Comparison of ENCODE assay signal across 15 cellular contexts in the genomic region with DNA sequence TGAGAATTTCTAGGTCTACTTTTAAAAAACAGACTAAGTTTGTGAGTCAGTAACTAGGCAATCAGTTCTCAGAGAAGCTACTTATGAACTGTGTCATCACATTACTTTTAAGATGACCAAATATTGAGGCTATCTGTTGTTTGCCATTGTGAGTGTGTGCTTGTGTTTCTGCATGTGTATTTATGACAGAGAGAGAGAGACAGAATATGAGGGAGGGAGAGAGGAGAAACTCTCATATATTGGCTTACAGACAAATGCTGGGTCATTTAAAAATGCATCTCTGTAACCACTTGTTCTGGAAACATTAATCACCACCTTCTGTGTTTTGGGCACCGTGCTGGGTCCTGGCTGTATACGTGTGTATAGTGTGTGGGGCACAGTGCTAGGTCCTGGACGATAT.
DNase-seq lines count a peak whose midpoint lies in the region; ATAC-seq and TF ChIP-seq lines count a peak whose summit lies in the region.
"Had no signal": no experiment of that assay in that cellular context is flagged by ENCODE, and none has a peak within 500 bp of the region (broad histone marks: within the 10 kb centered on the region; RNA-seq: fewer than 3 reads in every experiment).

No MANE protein-coding gene starts in this region.

- WGBS in smooth muscle cell (ENCODE audit: low lambda C conversion rate): 73% methylated on average over 3 of the region's 3 CpGs

- H2AFZ ChIP-seq in smooth muscle cell (ENCODE audit: low read depth): peak overlapping the region; percentile 82

- H3K79me2 ChIP-seq in smooth muscle cell (ENCODE audit: low read depth): no peaks in the 10 kb centered on the region

- H3K9ac ChIP-seq in smooth muscle cell (ENCODE audit: low read depth): peak overlapping the region; percentile 68

- peak overlapping the region; percentile 82 for H3K27ac ChIP-seq in smooth muscle cell (ENCODE audit: low read depth)
- H3K27ac ChIP-seq: adrenal gland, left ventricle myocardium inferior had no signal

- no peaks in the 10 kb centered on the region for H4K20me1 ChIP-seq in smooth muscle cell (ENCODE audit: low read depth)

- H3K4me2 ChIP-seq in smooth muscle cell: peak overlapping the region; percentile 68

- H3K36me3 ChIP-seq in smooth muscle cell (ENCODE audit: low read depth): no peaks in the 10 kb centered on the region
- H3K36me3 ChIP-seq: adrenal gland, left ventricle myocardium inferior, MG63 had no signal

- no peaks in the 10 kb centered on the region for H3K9me3 ChIP-seq in smooth muscle cell (replicated peaks; ENCODE audit: low read depth)
- H3K9me3 ChIP-seq: adrenal gland, MG63 had no signal

- DNase-seq in GM04504 (ENCODE audit: low read depth): peak; percentile 72
- peak; percentile 47 for DNase-seq in amniotic epithelial cell (ENCODE audit: low read depth)
- DNase-seq in fibroblast of the aortic adventitia (ENCODE audit: low read depth): peak; percentile 39
- no peak for DNase-seq in smooth muscle cell (lab: John Stamatoyannopoulos, UW; ENCODE audit: unreplicated experiment)
- DNase-seq in MV-4-11 (lab: John Stamatoyannopoulos, UW): no peak
- DNase-seq in hippocampal formation (lab: John Stamatoyannopoulos, UW): no peak
- DNase-seq: activated CD4-positive, alpha-beta T cell treated with anti-CD3 and anti-CD28 coated beads, Interleukin-2, amount 50 U/mL, for 48 hours; activated T-cell treated with anti-CD3 and anti-CD28 coated beads, Interleukin-2, amount 50 U/mL, for 4 hours; adrenal gland; left ventricle myocardium inferior; MG63; NCI-H2029 treated with DMSO at 0.1 percent for 48 hours; NCI-H526 had no signal

- ATAC-seq in HG02623 (IDR thresholded peaks at IDR 0.05; ENCODE audit: unreplicated experiment): no peak
- ATAC-seq in HG03159 (IDR thresholded peaks at IDR 0.05; ENCODE audit: unreplicated experiment): no peak
- ATAC-seq: activated T-cell treated with anti-CD3 and anti-CD28 coated beads, Interleukin-2, amount 50 U/mL, for 4 hours had no signal

- no peak overlapping the region for H3K4me3 ChIP-seq in fibroblast of the aortic adventitia (ENCODE audit: low read depth, low read length)
- H3K4me3 ChIP-seq in smooth muscle cell: peak overlapping the region; percentile 26
- H3K4me3 ChIP-seq: adrenal gland, left ventricle myocardium inferior, MG63 had no signal

- no peaks in the 10 kb centered on the region for H3K4me1 ChIP-seq in smooth muscle cell (ENCODE audit: low read depth)
- H3K4me1 ChIP-seq: adrenal gland, left ventricle myocardium inferior had no signal

- H3K27me3 ChIP-seq in smooth muscle cell (ENCODE audit: low read depth): no peaks in the 10 kb centered on the region
- H3K27me3 ChIP-seq: adrenal gland, MG63 had no signal

- TF ChIP-seq CTCF in fibroblast of the aortic adventitia (IDR thresholded peaks at IDR 0.05; ENCODE audit: insufficient read depth, low read length) (no peak), smooth muscle cell (IDR thresholded peaks at IDR 0.05; ENCODE audit: borderline replicate concordance, insufficient read depth, poor library complexity, severe bottlenecking) (no peak)

- H3F3A ChIP-seq in smooth muscle cell (ENCODE audit: low read depth): peaks cover 5% of the 10 kb centered on the region

Comparison
In these comparisons a context has a peak if more than half of its experiments do, and no peak if none do; other contexts are left out.
1. DNase-seq: peak in GM04504 (single experiment), amniotic epithelial cell (single experiment) and fibroblast of the aortic adventitia (single experiment); none in smooth muscle cell (single experiment), MV-4-11 (single experiment) and hippocampal formation (0 of 2).